ENCODE assay signal across 21 cellular contexts in genomic region chr11:130171534-130171933, GRCh38.
"Had no signal": no experiment of that assay in that cellular context is flagged by ENCODE, and none has a peak within 500 bp of the region (broad histone marks: within the 10 kb centered on the region; RNA-seq: fewer than 3 reads in every experiment).

No MANE protein-coding gene starts in this region.

- H3K27me3 Mint-ChIP-seq: progenitor cell of endocrine pancreas had no signal

- H3K4me2 ChIP-seq: neural progenitor cell had no signal

- H3K27ac Mint-ChIP-seq: activated naive CD4-positive, alpha-beta T cell treated with anti-CD3 and anti-CD28 coated beads, Interleukin-2, amount 50 U/mL, for 24 hours; neural progenitor cell; progenitor cell of endocrine pancreas had no signal

- H3K9ac ChIP-seq: neural progenitor cell had no signal

- H3K9me3 ChIP-seq: vagina had no signal

- DNase-seq: activated CD4-positive, alpha-beta T cell treated with anti-CD3 and anti-CD28 coated beads for 1 hour; activated gamma-delta T cell; cortex of kidney; effector CD4-positive, alpha-beta T cell; heart right ventricle; left ventricle myocardium inferior; mammary epithelial cell; midbrain; naive B cell; stimulated activated CD4-positive, alpha-beta T cell treated with anti-CD3 and anti-CD28 coated beads, Interleukin-12 subunit alpha, Interleukin-12 subunit beta, amount 100 ng/mL, for 4 hours; stimulated activated CD4-positive, alpha-beta T cell treated with anti-CD3 and anti-CD28 coated beads, Interleukin-1b, Interleukin-23, amount 100 ng/mL, for 48 hours; stimulated activated CD8-positive, alpha-beta memory T cell treated with anti-CD3 and anti-CD28 coated beads, Interleukin-4, amount 100 ng/mL, for 48 hours; stimulated activated naive CD4-positive, alpha-beta T cell treated with Interleukin-2 at 50 U/mL for 16 hours; substantia nigra; WERI-Rb-1 had no signal

- H3K4me1 ChIP-seq: breast epithelium, left ventricle myocardium inferior, neural progenitor cell, tibial nerve, vagina had no signal

- H3K4me3 Mint-ChIP-seq: activated naive CD4-positive, alpha-beta T cell treated with anti-CD3 and anti-CD28 coated beads, Interleukin-2, amount 50 U/mL, for 24 hours; naive B cell; neural progenitor cell had no signal

- H3K27me3 ChIP-seq: breast epithelium, neural progenitor cell, tibial nerve, vagina had no signal

- ATAC-seq: heart right ventricle had no signal

- H3K9me3 Mint-ChIP-seq: neural progenitor cell had no signal

- H3K4me3 ChIP-seq: breast epithelium, heart right ventricle, left ventricle myocardium inferior, neural progenitor cell, tibial nerve, vagina had no signal

- H3K4me1 Mint-ChIP-seq: activated naive CD4-positive, alpha-beta T cell treated with anti-CD3 and anti-CD28 coated beads, Interleukin-2, amount 50 U/mL, for 24 hours; neural progenitor cell had no signal

- H2AFZ ChIP-seq: neural progenitor cell had no signal

- H3K27ac ChIP-seq: heart right ventricle, left ventricle myocardium inferior, neural progenitor cell, tibial nerve, vagina, WERI-Rb-1 had no signal

- H3K36me3 Mint-ChIP-seq: activated naive CD4-positive, alpha-beta T cell treated with anti-CD3 and anti-CD28 coated beads, Interleukin-2, amount 50 U/mL, for 24 hours; neural progenitor cell had no signal

- H3K36me3 ChIP-seq: breast epithelium, heart right ventricle, left ventricle myocardium inferior, neural progenitor cell, tibial nerve, vagina, WERI-Rb-1 had no signal
